In genomic region chr19:55283548-55284393, GRCh38 we compare ENCODE assay signal across 8 cellular contexts. TPM values are rescaled to one million over a fixed set of nuclear protein-coding genes. Genes with fewer than 3 reads are reported as not detected.
DNase-seq lines count a peak whose midpoint lies in the region; ATAC-seq and TF ChIP-seq lines count a peak whose summit lies in the region.

TSS of gene BRSK1 (plus strand) at chr19:55283997. CDS start at chr19:55284443, 446 bp downstream.

- H3K27ac ChIP-seq in HUES48 (ENCODE audit: low read depth, low read length) (peak within 1 kb of the TSS; percentile 71), SK-N-MC (no peak within 1 kb of the TSS), body of pancreas (no peak within 1 kb of the TSS)

- H3K4me3 ChIP-seq in HUES48 (ENCODE audit: low read depth, low read length) (peak within 1 kb of the TSS; percentile 50), SK-N-MC (peak within 1 kb of the TSS; percentile 74), body of pancreas (no peak within 1 kb of the TSS)

- no peak for TF ChIP-seq POLR2A in body of pancreas (IDR thresholded peaks at IDR 0.05)

- 11 to 12% methylated on average over 15 to 19 of the region's 47 CpGs for WGBS in body of pancreas, 2 donors

- TF ChIP-seq CTCF in body of pancreas (IDR thresholded peaks at IDR 0.05) = no peak

- H3K27me3 ChIP-seq in HUES48 (ENCODE audit: control insufficient read depth, insufficient read depth, low read length) = no peaks in the 10 kb centered on the region
- H3K27me3 ChIP-seq in body of pancreas = no peaks in the 10 kb centered on the region

- H3K4me1 ChIP-seq in HUES48 (ENCODE audit: control insufficient read depth, insufficient read depth, low read length) = peaks cover 3% of the 10 kb centered on the region
- peaks cover 16% of the 10 kb centered on the region for H3K4me1 ChIP-seq in body of pancreas

- intact Hi-C loops in body of pancreas (cut with DNase I) = no loop called here

- ATAC-seq in body of pancreas (no peak), HG02973 (IDR thresholded peaks at IDR 0.05; ENCODE audit: unreplicated experiment) (no peak), HG02763 (IDR thresholded peaks at IDR 0.05; ENCODE audit: unreplicated experiment) (no peak)

- H3K9me3 ChIP-seq in HUES48 (ENCODE audit: control insufficient read depth, insufficient read depth, low read length) (no peaks in the 10 kb centered on the region), SK-N-MC (ENCODE audit: low read depth, low read length) (no peaks in the 10 kb centered on the region), body of pancreas (no peaks in the 10 kb centered on the region)

- no peak within 1 kb of the TSS for H3K9ac ChIP-seq in HUES48 (ENCODE audit: low read depth, low read length)
- H3K9ac ChIP-seq in SK-N-MC (ENCODE audit: insufficient read length) = peak within 1 kb of the TSS; percentile 73

- H3K36me3 ChIP-seq in HUES48 (ENCODE audit: control insufficient read depth, insufficient read depth, low read length) (peaks cover 12% of the 10 kb centered on the region), SK-N-MC (ENCODE audit: insufficient read depth, low read length) (no peaks in the 10 kb centered on the region), body of pancreas (replicated peaks in 1 of 2; ENCODE audit: insufficient read depth in 1 of 2, low read depth in 2 of 2) (no peaks in the 10 kb centered on the region)

- DNase-seq in A172 (ENCODE audit: low spot score) (peak; percentile 60), SK-N-MC (ENCODE audit: low read depth, low spot score) (no peak), body of pancreas (peak in 3 of 4 donors; percentile 22 to 48 (median 38)), iris pigment epithelial cell (ENCODE audit: low read depth) (peak; percentile 31)
- DNase-seq in stimulated activated CD8-positive, alpha-beta memory T cell treated with anti-CD3 and anti-CD28 coated beads, Interleukin-2, amount 100 ng/mL, for 48 hours (ENCODE audit: low read depth in 2 of 2) = peak; percentile 16 to 21

RNA-seq across cellular contexts. Expression of gene BRSK1, which starts in this region (rescaled TPM):
- 11.6 and 12.8 TPM in 2 replicates for total RNA-seq in A172 (2014; rRNA removed; shearing (Covaris generic))
- total RNA-seq in body of pancreas = 1 to 10 TPM in 1 of 2 donors, under 1 TPM in 1; 0.66 to 1.0 TPM

Comparison
In these comparisons a context has a peak if more than half of its experiments do, and no peak if none do; other contexts are left out.
1. H3K4me3 ChIP-seq: peak in HUES48 (single experiment) and SK-N-MC (single experiment); none in body of pancreas (0 of 2).